1 cellular context compared by ENCODE assay signal in the genomic region with DNA sequence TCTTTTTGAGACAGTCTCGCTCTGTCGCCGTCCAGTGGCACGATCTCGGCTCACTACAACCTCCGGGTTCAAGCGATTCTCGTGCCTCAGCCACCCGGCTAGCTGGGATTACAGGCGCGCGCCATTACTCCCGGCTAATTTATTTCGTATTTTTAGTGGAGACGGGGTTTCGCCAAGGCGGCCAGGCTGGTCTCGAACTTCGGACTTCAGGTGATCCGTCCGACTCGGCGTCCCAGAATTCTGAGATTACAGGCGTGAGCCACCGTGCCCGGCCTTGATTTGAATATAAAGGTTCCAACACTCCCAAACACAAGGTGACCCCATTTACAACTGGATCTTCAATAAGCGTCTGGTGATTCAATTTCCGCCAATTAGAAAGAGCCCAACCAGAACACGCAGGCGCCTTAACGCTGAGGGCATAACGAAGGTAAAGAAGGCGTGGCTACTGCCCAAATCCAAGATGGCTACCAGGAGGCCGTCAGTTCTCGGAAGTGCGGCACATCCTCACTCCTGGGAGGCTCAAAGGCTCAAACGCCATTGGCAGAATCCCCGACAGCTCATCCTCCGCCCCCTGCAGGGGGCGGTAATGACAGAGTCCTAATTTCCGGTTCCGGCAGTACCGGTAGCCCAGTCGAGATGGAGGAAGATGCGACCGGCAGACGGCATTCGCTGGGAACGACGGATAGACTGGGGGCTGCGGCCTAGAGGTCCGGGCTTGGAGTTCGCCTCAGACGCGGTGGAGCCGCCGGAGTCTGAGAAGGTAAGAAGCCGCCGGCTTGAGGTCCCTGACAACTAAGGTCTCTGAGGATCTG.
TF ChIP-seq lines count a peak whose summit lies in the region.

A gene with protein sequence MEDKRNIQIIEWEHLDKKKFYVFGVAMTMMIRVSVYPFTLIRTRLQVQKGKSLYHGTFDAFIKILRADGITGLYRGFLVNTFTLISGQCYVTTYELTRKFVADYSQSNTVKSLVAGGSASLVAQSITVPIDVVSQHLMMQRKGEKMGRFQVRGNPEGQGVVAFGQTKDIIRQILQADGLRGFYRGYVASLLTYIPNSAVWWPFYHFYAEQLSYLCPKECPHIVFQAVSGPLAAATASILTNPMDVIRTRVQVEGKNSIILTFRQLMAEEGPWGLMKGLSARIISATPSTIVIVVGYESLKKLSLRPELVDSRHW (plus strand): TSS at position 617 of the 812 bp plus-strand sequence. CDS start 5,744 bp downstream, outside the sequence.

TF ChIP-seq in HepG2, 621 proteins besides CTCF, POLR2A, EP300 and RAD21 (continued from another document and continues in another):
- TF ChIP-seq, protein P1, sequence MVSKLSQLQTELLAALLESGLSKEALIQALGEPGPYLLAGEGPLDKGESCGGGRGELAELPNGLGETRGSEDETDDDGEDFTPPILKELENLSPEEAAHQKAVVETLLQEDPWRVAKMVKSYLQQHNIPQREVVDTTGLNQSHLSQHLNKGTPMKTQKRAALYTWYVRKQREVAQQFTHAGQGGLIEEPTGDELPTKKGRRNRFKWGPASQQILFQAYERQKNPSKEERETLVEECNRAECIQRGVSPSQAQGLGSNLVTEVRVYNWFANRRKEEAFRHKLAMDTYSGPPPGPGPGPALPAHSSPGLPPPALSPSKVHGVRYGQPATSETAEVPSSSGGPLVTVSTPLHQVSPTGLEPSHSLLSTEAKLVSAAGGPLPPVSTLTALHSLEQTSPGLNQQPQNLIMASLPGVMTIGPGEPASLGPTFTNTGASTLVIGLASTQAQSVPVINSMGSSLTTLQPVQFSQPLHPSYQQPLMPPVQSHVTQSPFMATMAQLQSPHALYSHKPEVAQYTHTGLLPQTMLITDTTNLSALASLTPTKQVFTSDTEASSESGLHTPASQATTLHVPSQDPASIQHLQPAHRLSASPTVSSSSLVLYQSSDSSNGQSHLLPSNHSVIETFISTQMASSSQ (IDR thresholded peaks at IDR 0.05; ENCODE audit: low read depth): no peak
- TF ChIP-seq, protein P1 (CRISPR knock-in tag; IDR thresholded peaks at IDR 0.05; ENCODE audit: borderline replicate concordance): peak; percentile 47; the same call in 1 of the 2 replicates
- TF ChIP-seq ZNF556 (CRISPR knock-in tag; IDR thresholded peaks at IDR 0.05; ENCODE audit: borderline replicate concordance) (no peak), SALL2 (CRISPR knock-in tag; IDR thresholded peaks at IDR 0.05) (0 out of 2 replicates have a peak, but pooled peaks have one; percentile 39), HIVEP1 (CRISPR knock-in tag; IDR thresholded peaks at IDR 0.05) (no peak), ZBTB38 (CRISPR knock-in tag; IDR thresholded peaks at IDR 0.05) (peak; percentile 90), ZNF577 (CRISPR knock-in tag; IDR thresholded peaks at IDR 0.05; ENCODE audit: borderline replicate concordance, low read depth) (no peak), KDM5A (IDR thresholded peaks at IDR 0.05; ENCODE audit: borderline replicate concordance, low read length) (peak; percentile 89), GABPA (IDR thresholded peaks at IDR 0.05; ENCODE audit: low read depth, low read length) (peak; percentile 83), GABPA (CRISPR knock-in tag; IDR thresholded peaks at IDR 0.05; ENCODE audit: low read depth) (peak; percentile 97), PPARG (CRISPR knock-in tag; conservative IDR thresholded peaks at IDR 0.05) (peak; percentile 27; the same call in 1 of the 2 replicates), TBX3 (IDR thresholded peaks at IDR 0.05; ENCODE audit: borderline replicate concordance) (no peak), ZNF263 (CRISPR knock-in tag; IDR thresholded peaks at IDR 0.05) (no peak), ZNF253 (CRISPR knock-in tag; IDR thresholded peaks at IDR 0.05; ENCODE audit: borderline replicate concordance) (0 out of 2 replicates have a peak, but pooled peaks have one; percentile 38), ZFP90 (CRISPR knock-in tag; IDR thresholded peaks at IDR 0.05; ENCODE audit: borderline replicate concordance) (no peak), CC2D1A (CRISPR knock-in tag; IDR thresholded peaks at IDR 0.05) (peak; percentile 82; the same call in 1 of the 2 replicates), HMG20B (CRISPR knock-in tag; conservative IDR thresholded peaks at IDR 0.05) (no peak), CENPT (CRISPR knock-in tag; IDR thresholded peaks at IDR 0.05; ENCODE audit: low read depth) (no peak), NR2F1 (CRISPR knock-in tag; IDR thresholded peaks at IDR 0.05) (no peak), ZNF225 (CRISPR knock-in tag; IDR thresholded peaks at IDR 0.05) (no peak), ZBTB7A (CRISPR knock-in tag; IDR thresholded peaks at IDR 0.05) (no peak), ZNF569 (CRISPR knock-in tag; IDR thresholded peaks at IDR 0.05; ENCODE audit: borderline replicate concordance) (no peak), TAF1 (CRISPR knock-in tag; IDR thresholded peaks at IDR 0.05) (peak; percentile 43; the same call in 1 of the 2 replicates), PHF21A (CRISPR knock-in tag; IDR thresholded peaks at IDR 0.05) (peak; percentile 64; the same call in 1 of the 2 replicates), JUND (CRISPR knock-in tag; IDR thresholded peaks at IDR 0.05) (no peak), ZNF747 (CRISPR knock-in tag; IDR thresholded peaks at IDR 0.05; ENCODE audit: borderline replicate concordance) (no peak; the same call in 1 of the 2 replicates), ZNF703 (CRISPR knock-in tag; IDR thresholded peaks at IDR 0.05; ENCODE audit: borderline replicate concordance) (no peak; the same call in 1 of the 2 replicates), GTF2F1 (IDR thresholded peaks at IDR 0.05; ENCODE audit: low read length) (no peak), ZNF749 (CRISPR knock-in tag; IDR thresholded peaks at IDR 0.05; ENCODE audit: borderline replicate concordance) (no peak), ZNF883 (CRISPR knock-in tag; IDR thresholded peaks at IDR 0.05; ENCODE audit: not compliant biosample characterization) (no peak), PRMT3 (CRISPR knock-in tag; IDR thresholded peaks at IDR 0.05; ENCODE audit: borderline replicate concordance, low read depth) (no peak), CBX5 (CRISPR knock-in tag; IDR thresholded peaks at IDR 0.05; ENCODE audit: borderline replicate concordance) (peak; percentile 40; the same call in 1 of the 2 replicates), JDP2 (CRISPR knock-in tag; IDR thresholded peaks at IDR 0.05; ENCODE audit: borderline replicate concordance) (no peak), ZFY (CRISPR knock-in tag; IDR thresholded peaks at IDR 0.05) (peak; percentile 43), ZKSCAN5 (CRISPR knock-in tag; IDR thresholded peaks at IDR 0.05) (no peak), FOXA1 (IDR thresholded peaks at IDR 0.05) (no peak), FOXA1 (CRISPR knock-in tag; IDR thresholded peaks at IDR 0.05) (no peak), HNRNPH1 (optimal IDR thresholded peaks at IDR 0.05; ENCODE audit: low read depth, low read length) (no peak), ARID2 (CRISPR knock-in tag; IDR thresholded peaks at IDR 0.05; ENCODE audit: borderline replicate concordance) (no peak), MIER2 (CRISPR knock-in tag; IDR thresholded peaks at IDR 0.05) (no peak)
- TF ChIP-seq, protein P2, sequence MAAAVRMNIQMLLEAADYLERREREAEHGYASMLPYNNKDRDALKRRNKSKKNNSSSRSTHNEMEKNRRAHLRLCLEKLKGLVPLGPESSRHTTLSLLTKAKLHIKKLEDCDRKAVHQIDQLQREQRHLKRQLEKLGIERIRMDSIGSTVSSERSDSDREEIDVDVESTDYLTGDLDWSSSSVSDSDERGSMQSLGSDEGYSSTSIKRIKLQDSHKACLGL (CRISPR knock-in tag; IDR thresholded peaks at IDR 0.05): no peak
- TF ChIP-seq, protein P3, sequence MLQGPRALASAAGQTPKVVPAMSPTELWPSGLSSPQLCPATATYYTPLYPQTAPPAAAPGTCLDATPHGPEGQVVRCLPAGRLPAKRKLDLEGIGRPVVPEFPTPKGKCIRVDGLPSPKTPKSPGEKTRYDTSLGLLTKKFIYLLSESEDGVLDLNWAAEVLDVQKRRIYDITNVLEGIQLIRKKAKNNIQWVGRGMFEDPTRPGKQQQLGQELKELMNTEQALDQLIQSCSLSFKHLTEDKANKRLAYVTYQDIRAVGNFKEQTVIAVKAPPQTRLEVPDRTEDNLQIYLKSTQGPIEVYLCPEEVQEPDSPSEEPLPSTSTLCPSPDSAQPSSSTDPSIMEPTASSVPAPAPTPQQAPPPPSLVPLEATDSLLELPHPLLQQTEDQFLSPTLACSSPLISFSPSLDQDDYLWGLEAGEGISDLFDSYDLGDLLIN (CRISPR knock-in tag; IDR thresholded peaks at IDR 0.05; ENCODE audit: borderline replicate concordance): no peak
- TF ChIP-seq, protein P4, sequence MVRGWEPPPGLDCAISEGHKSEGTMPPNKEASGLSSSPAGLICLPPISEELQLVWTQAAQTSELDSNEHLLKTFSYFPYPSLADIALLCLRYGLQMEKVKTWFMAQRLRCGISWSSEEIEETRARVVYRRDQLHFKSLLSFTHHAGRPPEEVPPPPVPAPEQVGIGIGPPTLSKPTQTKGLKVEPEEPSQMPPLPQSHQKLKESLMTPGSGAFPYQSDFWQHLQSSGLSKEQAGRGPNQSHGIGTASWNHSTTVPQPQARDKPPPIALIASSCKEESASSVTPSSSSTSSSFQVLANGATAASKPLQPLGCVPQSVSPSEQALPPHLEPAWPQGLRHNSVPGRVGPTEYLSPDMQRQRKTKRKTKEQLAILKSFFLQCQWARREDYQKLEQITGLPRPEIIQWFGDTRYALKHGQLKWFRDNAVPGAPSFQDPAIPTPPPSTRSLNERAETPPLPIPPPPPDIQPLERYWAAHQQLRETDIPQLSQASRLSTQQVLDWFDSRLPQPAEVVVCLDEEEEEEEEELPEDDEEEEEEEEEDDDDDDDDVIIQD (CRISPR knock-in tag; IDR thresholded peaks at IDR 0.05; ENCODE audit: low read depth): peak; percentile 55; the same call in 1 of the 2 replicates
- TF ChIP-seq, protein P5, sequence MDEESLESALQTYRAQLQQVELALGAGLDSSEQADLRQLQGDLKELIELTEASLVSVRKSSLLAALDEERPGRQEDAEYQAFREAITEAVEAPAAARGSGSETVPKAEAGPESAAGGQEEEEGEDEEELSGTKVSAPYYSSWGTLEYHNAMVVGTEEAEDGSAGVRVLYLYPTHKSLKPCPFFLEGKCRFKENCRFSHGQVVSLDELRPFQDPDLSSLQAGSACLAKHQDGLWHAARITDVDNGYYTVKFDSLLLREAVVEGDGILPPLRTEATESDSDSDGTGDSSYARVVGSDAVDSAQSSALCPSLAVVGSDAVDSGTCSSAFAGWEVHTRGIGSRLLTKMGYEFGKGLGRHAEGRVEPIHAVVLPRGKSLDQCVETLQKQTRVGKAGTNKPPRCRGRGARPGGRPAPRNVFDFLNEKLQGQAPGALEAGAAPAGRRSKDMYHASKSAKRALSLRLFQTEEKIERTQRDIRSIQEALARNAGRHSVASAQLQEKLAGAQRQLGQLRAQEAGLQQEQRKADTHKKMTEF (CRISPR knock-in tag; IDR thresholded peaks at IDR 0.05): peak; percentile 74
- TF ChIP-seq, protein P6, sequence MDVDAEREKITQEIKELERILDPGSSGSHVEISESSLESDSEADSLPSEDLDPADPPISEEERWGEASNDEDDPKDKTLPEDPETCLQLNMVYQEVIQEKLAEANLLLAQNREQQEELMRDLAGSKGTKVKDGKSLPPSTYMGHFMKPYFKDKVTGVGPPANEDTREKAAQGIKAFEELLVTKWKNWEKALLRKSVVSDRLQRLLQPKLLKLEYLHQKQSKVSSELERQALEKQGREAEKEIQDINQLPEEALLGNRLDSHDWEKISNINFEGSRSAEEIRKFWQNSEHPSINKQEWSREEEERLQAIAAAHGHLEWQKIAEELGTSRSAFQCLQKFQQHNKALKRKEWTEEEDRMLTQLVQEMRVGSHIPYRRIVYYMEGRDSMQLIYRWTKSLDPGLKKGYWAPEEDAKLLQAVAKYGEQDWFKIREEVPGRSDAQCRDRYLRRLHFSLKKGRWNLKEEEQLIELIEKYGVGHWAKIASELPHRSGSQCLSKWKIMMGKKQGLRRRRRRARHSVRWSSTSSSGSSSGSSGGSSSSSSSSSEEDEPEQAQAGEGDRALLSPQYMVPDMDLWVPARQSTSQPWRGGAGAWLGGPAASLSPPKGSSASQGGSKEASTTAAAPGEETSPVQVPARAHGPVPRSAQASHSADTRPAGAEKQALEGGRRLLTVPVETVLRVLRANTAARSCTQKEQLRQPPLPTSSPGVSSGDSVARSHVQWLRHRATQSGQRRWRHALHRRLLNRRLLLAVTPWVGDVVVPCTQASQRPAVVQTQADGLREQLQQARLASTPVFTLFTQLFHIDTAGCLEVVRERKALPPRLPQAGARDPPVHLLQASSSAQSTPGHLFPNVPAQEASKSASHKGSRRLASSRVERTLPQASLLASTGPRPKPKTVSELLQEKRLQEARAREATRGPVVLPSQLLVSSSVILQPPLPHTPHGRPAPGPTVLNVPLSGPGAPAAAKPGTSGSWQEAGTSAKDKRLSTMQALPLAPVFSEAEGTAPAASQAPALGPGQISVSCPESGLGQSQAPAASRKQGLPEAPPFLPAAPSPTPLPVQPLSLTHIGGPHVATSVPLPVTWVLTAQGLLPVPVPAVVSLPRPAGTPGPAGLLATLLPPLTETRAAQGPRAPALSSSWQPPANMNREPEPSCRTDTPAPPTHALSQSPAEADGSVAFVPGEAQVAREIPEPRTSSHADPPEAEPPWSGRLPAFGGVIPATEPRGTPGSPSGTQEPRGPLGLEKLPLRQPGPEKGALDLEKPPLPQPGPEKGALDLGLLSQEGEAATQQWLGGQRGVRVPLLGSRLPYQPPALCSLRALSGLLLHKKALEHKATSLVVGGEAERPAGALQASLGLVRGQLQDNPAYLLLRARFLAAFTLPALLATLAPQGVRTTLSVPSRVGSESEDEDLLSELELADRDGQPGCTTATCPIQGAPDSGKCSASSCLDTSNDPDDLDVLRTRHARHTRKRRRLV (CRISPR knock-in tag; IDR thresholded peaks at IDR 0.05): no peak
- TF ChIP-seq, protein P7, sequence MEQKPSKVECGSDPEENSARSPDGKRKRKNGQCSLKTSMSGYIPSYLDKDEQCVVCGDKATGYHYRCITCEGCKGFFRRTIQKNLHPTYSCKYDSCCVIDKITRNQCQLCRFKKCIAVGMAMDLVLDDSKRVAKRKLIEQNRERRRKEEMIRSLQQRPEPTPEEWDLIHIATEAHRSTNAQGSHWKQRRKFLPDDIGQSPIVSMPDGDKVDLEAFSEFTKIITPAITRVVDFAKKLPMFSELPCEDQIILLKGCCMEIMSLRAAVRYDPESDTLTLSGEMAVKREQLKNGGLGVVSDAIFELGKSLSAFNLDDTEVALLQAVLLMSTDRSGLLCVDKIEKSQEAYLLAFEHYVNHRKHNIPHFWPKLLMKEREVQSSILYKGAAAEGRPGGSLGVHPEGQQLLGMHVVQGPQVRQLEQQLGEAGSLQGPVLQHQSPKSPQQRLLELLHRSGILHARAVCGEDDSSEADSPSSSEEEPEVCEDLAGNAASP (CRISPR knock-in tag; IDR thresholded peaks at IDR 0.05; ENCODE audit: borderline replicate concordance): no peak
